In the genomic region with DNA sequence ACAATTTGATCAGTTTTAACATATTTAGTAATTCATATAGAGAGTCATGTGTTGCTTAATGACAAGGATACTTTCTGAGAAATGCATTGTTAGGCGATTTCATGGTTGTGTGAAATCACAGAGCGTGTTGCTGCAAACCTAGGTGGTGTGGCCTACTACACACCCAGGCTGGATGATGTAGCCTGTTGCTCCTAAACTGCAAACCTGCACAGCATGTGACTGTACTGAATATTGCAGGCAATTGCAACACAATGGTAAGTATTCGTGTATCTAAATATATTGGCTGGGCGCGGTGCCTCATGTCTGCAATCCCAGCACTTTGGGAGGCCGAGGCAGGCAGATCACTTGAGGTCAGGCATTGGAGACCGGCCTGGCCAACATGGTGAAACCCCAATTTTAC, we compare ENCODE assay signal across 18 cellular contexts.
"Had no signal": no experiment of that assay in that cellular context is flagged by ENCODE, and none has a peak within 500 bp of the region (broad histone marks: within the 10 kb centered on the region; RNA-seq: fewer than 3 reads in every experiment).

No MANE protein-coding gene starts in this region.

- H3K27ac ChIP-seq: epithelial cell of prostate, gastroesophageal sphincter, ovary, tibial artery, vagina had no signal

- H3K27me3 ChIP-seq: ovary, vagina had no signal

- ATAC-seq: effector memory CD8-positive, alpha-beta T cell; gastroesophageal sphincter; stimulated activated memory B cell treated with anti-CD40 and anti-IgM and Interleukin-4, amounts not matched to agents 10 μg/mL and 1 μg/mL and 100 μg/mL, for 72 hours had no signal

- H3K4me1 Mint-ChIP-seq: activated naive CD8-positive, alpha-beta T cell treated with anti-CD3 and anti-CD28 coated beads, Interleukin-2, amount 10 ng/mL, durations not matched to agents 7 days and 5 days had no signal

- H3K27ac Mint-ChIP-seq: activated CD4-positive, alpha-beta T cell treated with anti-CD3 and anti-CD28 coated beads, Interleukin-2, amount 10 ng/mL, durations not matched to agents 7 days and 5 days; activated naive CD8-positive, alpha-beta T cell treated with anti-CD3 and anti-CD28 coated beads, Interleukin-2, amount 10 ng/mL, durations not matched to agents 7 days and 5 days; activated T-helper 1 cell treated with anti-CD3 and anti-CD28 coated beads, Interleukin-12 subunit alpha, Interleukin-12 subunit beta, Interleukin-2, Interleukin-4 antibody, amounts not matched to agents 30 ng/mL and 10 ng/mL and 1 ng/mL, durations not matched to agents 14 hours and 24 hours and 36 hours; effector memory CD8-positive, alpha-beta T cell; stimulated activated memory B cell treated with anti-CD40 and anti-IgM and Interleukin-4, amounts not matched to agents 10 μg/mL and 1 μg/mL and 100 μg/mL, for 72 hours; T-helper 2 cell treated with Interferon-gamma antibody and Interleukin-4, amounts not matched to agents 5 μg/mL and 100 μg/mL, for 36 hours had no signal

- DNase-seq: activated CD4-positive, alpha-beta T cell treated with anti-CD3 and anti-CD28 coated beads, Interleukin-2, amount 10 ng/mL, durations not matched to agents 7 days and 5 days; activated CD4-positive, CD25-positive, alpha-beta regulatory T cell; activated CD8-positive, alpha-beta memory T cell treated with anti-CD3 and anti-CD28 coated beads, Interleukin-2, amount 50 U/mL, for 48 hours; activated naive CD8-positive, alpha-beta T cell treated with anti-CD3 and anti-CD28 coated beads, Interleukin-2, amount 10 ng/mL, durations not matched to agents 7 days and 5 days; aorta; dermis blood vessel endothelial cell; effector memory CD8-positive, alpha-beta T cell; midbrain; ovary; tibial artery had no signal

- H3K4me3 Mint-ChIP-seq: activated CD4-positive, alpha-beta T cell treated with anti-CD3 and anti-CD28 coated beads, Interleukin-2, amount 10 ng/mL, durations not matched to agents 7 days and 5 days; activated naive CD8-positive, alpha-beta T cell treated with anti-CD3 and anti-CD28 coated beads, Interleukin-2, amount 10 ng/mL, durations not matched to agents 7 days and 5 days; activated T-helper 1 cell treated with anti-CD3 and anti-CD28 coated beads, Interleukin-12 subunit alpha, Interleukin-12 subunit beta, Interleukin-2, Interleukin-4 antibody, amounts not matched to agents 30 ng/mL and 10 ng/mL and 1 ng/mL, durations not matched to agents 14 hours and 24 hours and 36 hours; effector memory CD8-positive, alpha-beta T cell; stimulated activated memory B cell treated with anti-CD40 and anti-IgM and Interleukin-4, amounts not matched to agents 10 μg/mL and 1 μg/mL and 100 μg/mL, for 72 hours; T-helper 2 cell treated with Interferon-gamma antibody and Interleukin-4, amounts not matched to agents 5 μg/mL and 100 μg/mL, for 36 hours had no signal

- H3K36me3 Mint-ChIP-seq: activated naive CD8-positive, alpha-beta T cell treated with anti-CD3 and anti-CD28 coated beads, Interleukin-2, amount 10 ng/mL, durations not matched to agents 7 days and 5 days; stimulated activated memory B cell treated with anti-CD40 and anti-IgM and Interleukin-4, amounts not matched to agents 10 μg/mL and 1 μg/mL and 100 μg/mL, for 72 hours had no signal

- H3K9me3 Mint-ChIP-seq: activated CD4-positive, alpha-beta T cell treated with anti-CD3 and anti-CD28 coated beads, Interleukin-2, amount 10 ng/mL, durations not matched to agents 7 days and 5 days; activated naive CD8-positive, alpha-beta T cell treated with anti-CD3 and anti-CD28 coated beads, Interleukin-2, amount 10 ng/mL, durations not matched to agents 7 days and 5 days; activated T-helper 1 cell treated with anti-CD3 and anti-CD28 coated beads, Interleukin-12 subunit alpha, Interleukin-12 subunit beta, Interleukin-2, Interleukin-4 antibody, amounts not matched to agents 30 ng/mL and 10 ng/mL and 1 ng/mL, durations not matched to agents 14 hours and 24 hours and 36 hours; effector memory CD8-positive, alpha-beta T cell; stimulated activated memory B cell treated with anti-CD40 and anti-IgM and Interleukin-4, amounts not matched to agents 10 μg/mL and 1 μg/mL and 100 μg/mL, for 72 hours; T-helper 2 cell treated with Interferon-gamma antibody and Interleukin-4, amounts not matched to agents 5 μg/mL and 100 μg/mL, for 36 hours had no signal

- H3K9me3 ChIP-seq: ovary, tibial artery, vagina had no signal

- H3K4me3 ChIP-seq: gastroesophageal sphincter, lung, ovary, tibial artery, vagina had no signal

- H3K36me3 ChIP-seq: gastroesophageal sphincter, ovary, tibial artery, vagina had no signal

- FAIRE-seq: islet of Langerhans had no signal
